1 cellular context compared by ENCODE assay signal in the genomic region with DNA sequence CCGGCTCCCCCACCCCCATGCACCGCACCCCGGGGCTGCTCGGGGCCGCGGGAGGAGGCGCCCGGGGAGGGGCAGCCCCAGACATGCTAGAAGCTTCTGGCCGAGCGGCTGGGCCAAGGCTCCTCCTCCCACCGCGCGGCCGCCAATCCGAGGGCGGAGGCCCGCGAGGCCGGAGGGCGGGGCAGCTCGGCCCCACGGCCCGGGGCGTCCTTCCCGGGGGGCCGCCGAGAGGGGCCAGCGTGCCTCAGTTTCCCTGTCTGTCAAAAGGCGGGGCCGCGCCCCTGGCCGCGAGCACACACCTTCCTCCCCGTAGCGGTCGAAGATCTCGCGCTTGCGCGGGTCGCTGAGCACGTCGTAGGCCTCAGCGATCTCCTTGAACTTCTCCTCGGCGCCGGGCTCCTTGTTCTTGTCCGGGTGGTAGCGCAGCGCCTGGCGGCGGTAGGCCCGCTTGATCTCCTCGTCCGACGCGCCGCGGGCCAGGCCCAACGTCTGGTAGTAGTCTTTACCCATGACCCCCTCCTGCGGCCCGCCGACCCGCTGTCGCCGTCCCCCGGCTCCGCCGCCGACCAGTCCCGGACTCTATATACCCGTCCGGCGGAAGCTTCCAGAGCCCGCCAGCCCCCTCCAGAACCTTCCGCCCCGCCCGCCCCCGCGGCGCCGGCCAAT.
TF ChIP-seq lines count a peak whose summit lies in the region.

A gene (minus strand): TSS at position 558 of the 666 bp plus-strand sequence. CDS start 48 bp downstream, at position 510.

TF ChIP-seq in K562, 482 proteins besides CTCF, POLR2A, EP300 and RAD21 (continued from another document):
- TF ChIP-seq, protein P1, sequence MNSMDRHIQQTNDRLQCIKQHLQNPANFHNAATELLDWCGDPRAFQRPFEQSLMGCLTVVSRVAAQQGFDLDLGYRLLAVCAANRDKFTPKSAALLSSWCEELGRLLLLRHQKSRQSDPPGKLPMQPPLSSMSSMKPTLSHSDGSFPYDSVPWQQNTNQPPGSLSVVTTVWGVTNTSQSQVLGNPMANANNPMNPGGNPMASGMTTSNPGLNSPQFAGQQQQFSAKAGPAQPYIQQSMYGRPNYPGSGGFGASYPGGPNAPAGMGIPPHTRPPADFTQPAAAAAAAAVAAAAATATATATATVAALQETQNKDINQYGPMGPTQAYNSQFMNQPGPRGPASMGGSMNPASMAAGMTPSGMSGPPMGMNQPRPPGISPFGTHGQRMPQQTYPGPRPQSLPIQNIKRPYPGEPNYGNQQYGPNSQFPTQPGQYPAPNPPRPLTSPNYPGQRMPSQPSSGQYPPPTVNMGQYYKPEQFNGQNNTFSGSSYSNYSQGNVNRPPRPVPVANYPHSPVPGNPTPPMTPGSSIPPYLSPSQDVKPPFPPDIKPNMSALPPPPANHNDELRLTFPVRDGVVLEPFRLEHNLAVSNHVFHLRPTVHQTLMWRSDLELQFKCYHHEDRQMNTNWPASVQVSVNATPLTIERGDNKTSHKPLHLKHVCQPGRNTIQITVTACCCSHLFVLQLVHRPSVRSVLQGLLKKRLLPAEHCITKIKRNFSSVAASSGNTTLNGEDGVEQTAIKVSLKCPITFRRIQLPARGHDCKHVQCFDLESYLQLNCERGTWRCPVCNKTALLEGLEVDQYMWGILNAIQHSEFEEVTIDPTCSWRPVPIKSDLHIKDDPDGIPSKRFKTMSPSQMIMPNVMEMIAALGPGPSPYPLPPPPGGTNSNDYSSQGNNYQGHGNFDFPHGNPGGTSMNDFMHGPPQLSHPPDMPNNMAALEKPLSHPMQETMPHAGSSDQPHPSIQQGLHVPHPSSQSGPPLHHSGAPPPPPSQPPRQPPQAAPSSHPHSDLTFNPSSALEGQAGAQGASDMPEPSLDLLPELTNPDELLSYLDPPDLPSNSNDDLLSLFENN (IDR thresholded peaks at IDR 0.05; ENCODE audit: low read depth in 2 of 2, low read length in 2 of 2): peak in 1 of 2 experiments; percentile 79; a peak in 2 of 4 replicates
- no peak for TF ChIP-seq BRF1 (IDR thresholded peaks at IDR 0.05; ENCODE audit: borderline replicate concordance, extremely low read depth, insufficient read length)
TF ChIP-seq in K562: peak in this region for 137.
